In genomic region chr6:108002365-108003221, GRCh38 we compare ENCODE assay signal across 11 cellular contexts. TPM values are rescaled to one million over a fixed set of nuclear protein-coding genes. Genes with fewer than 3 reads are reported as not detected.
DNase-seq lines count a peak whose midpoint lies in the region; ATAC-seq, FAIRE-seq and TF ChIP-seq lines count a peak whose summit lies in the region.
"Had no signal": no experiment of that assay in that cellular context is flagged by ENCODE, and none has a peak within 500 bp of the region (broad histone marks: within the 10 kb centered on the region; RNA-seq: fewer than 3 reads in every experiment).

No MANE protein-coding gene starts in this region.

- H2AFZ ChIP-seq in GM12878 (ENCODE audit: control insufficient read depth, low read depth, low read length), result no peak overlapping the region

- RAD21 ChIA-PET in GM12878 (lab: Charles Lee; ENCODE audit: unreplicated experiment), result no interaction called here

- H3K9me3 ChIP-seq in GM12878 (replicated peaks; ENCODE audit: control insufficient read depth, insufficient read depth, low read length), result no peaks in the 10 kb centered on the region
- no peaks in the 10 kb centered on the region for H3K9me3 ChIP-seq in spleen

- POLR2A ChIA-PET in GM12878 (lab: Charles Lee), result no interaction called here

- no peak overlapping the region for H3K27ac ChIP-seq in GM12878 (ENCODE audit: control insufficient read depth, insufficient read depth)
- H3K27ac ChIP-seq in spleen, result no peak overlapping the region

- peaks cover 8% of the 10 kb centered on the region for H3K27me3 Mint-ChIP-seq in activated T-helper 1 cell treated with anti-CD3 and anti-CD28 coated beads, Interleukin-12 subunit alpha, Interleukin-12 subunit beta, Interleukin-2, Interleukin-4 antibody, amounts not matched to agents 30 ng/mL and 10 ng/mL and 1 ng/mL, durations not matched to agents 14 hours and 24 hours and 36 hours (ENCODE audit: insufficient read depth)
- H3K27me3 Mint-ChIP-seq: activated B cell treated with CpG ODN at 0.5 μM for 24 hours had no signal

- TF ChIP-seq CTCF in GM12878 (IDR thresholded peaks at IDR 0.05 in 2 of 3, conservative IDR thresholded peaks at IDR 0.05 in 1 of 3; ENCODE audit: control insufficient read depth in 2 of 3, extremely low read depth in 1 of 3, insufficient read depth in 1 of 3, low read depth in 3 of 3, low read length in 3 of 3) (no peak), kidney epithelial cell (IDR thresholded peaks at IDR 0.05; ENCODE audit: insufficient read depth, low read length, poor library complexity, severe bottlenecking) (no peak), spleen (IDR thresholded peaks at IDR 0.05 in 8 of 11, conservative IDR thresholded peaks at IDR 0.05 in 3 of 11) (no peak)

- H4K20me1 ChIP-seq in GM12878 (ENCODE audit: control insufficient read depth, insufficient read depth), result no peaks in the 10 kb centered on the region

- TF ChIP-seq POLR2A in GM12878 (IDR thresholded peaks at IDR 0.05; ENCODE audit: low read depth, low read length), result no peak
- TF ChIP-seq POLR2A in spleen (IDR thresholded peaks at IDR 0.05), result no peak

- H3K4me3 ChIP-seq in GM12878 (no peak overlapping the region), kidney epithelial cell (ENCODE audit: low read depth, low read length) (no peak overlapping the region), spleen (no peak overlapping the region)

- CTCF ChIA-PET in GM12878 (lab: Yijun Ruan, JAX), result no interaction called here

- no peaks in the 10 kb centered on the region for H3K36me3 Mint-ChIP-seq in activated T-helper 1 cell treated with anti-CD3 and anti-CD28 coated beads, Interleukin-12 subunit alpha, Interleukin-12 subunit beta, Interleukin-2, Interleukin-4 antibody, amounts not matched to agents 30 ng/mL and 10 ng/mL and 1 ng/mL, durations not matched to agents 14 hours and 24 hours and 36 hours (ENCODE audit: low read depth)

- H3K27me3 ChIP-seq in GM12878 (replicated peaks in 1 of 2; ENCODE audit: control insufficient read depth in 2 of 2, insufficient read depth in 2 of 2, low read length in 1 of 2), result no peaks in the 10 kb centered on the region; a peak in 1 of 4 replicates
- H3K27me3 ChIP-seq in kidney epithelial cell (ENCODE audit: control insufficient read depth, insufficient read depth, low read length), result no peaks in the 10 kb centered on the region
- H3K27me3 ChIP-seq in spleen (replicated peaks in 1 of 7), result no peaks in the 10 kb centered on the region

- SMC1A ChIA-PET in GM12878 (lab: Charles Lee; ENCODE audit: uncharacterized antibody, unreplicated experiment), result no interaction called here

- intact Hi-C loops in GM12878 (cut with micrococcal nuclease; ENCODE audit: unreplicated experiment) (no loop called here), spleen (cut with DNase I; ENCODE audit: low total_unique reads) (no loop called here)
- intact Hi-C loops in activated T-helper 1 cell treated with anti-CD3 and anti-CD28 coated beads, Interleukin-12 subunit alpha, Interleukin-12 subunit beta, Interleukin-2, Interleukin-4 antibody, amounts not matched to agents 30 ng/mL and 10 ng/mL and 1 ng/mL, durations not matched to agents 14 hours and 24 hours and 36 hours (cut with micrococcal nuclease), result no loop called here

- in situ Hi-C loops in GM12878 (cut with MboI), result no loop called here

- no peak overlapping the region for H3K9ac ChIP-seq in GM12878 (ENCODE audit: control insufficient read depth, insufficient read depth, low read length)

- WGBS in GM12878 (ENCODE audit: insufficient coverage, insufficient replicate concordance, low lambda C conversion rate, missing lambda C conversion rate), result 34% methylated on average over 9 of the region's 9 CpGs
- 61 to 78% (median 72%) methylated on average over 9 of the region's 9 CpGs for WGBS in spleen, 5 donors

- H3K4me1 ChIP-seq in GM12878 (ENCODE audit: control insufficient read depth, insufficient read depth, low read length) (no peaks in the 10 kb centered on the region), spleen (no peaks in the 10 kb centered on the region)

- H3K79me2 ChIP-seq in GM12878 (ENCODE audit: control insufficient read depth, insufficient read depth, low read length), result no peaks in the 10 kb centered on the region

- no peak overlapping the region for H3K4me3 Mint-ChIP-seq in activated T-helper 1 cell treated with anti-CD3 and anti-CD28 coated beads, Interleukin-12 subunit alpha, Interleukin-12 subunit beta, Interleukin-2, Interleukin-4 antibody, amounts not matched to agents 30 ng/mL and 10 ng/mL and 1 ng/mL, durations not matched to agents 14 hours and 24 hours and 36 hours
- H3K4me3 Mint-ChIP-seq: activated B cell treated with CpG ODN at 0.5 μM for 24 hours had no signal

- H3K36me3 ChIP-seq in GM12878 (ENCODE audit: control insufficient read depth in 2 of 2, insufficient read depth in 2 of 2, low read length in 1 of 2) (no peaks in the 10 kb centered on the region), kidney epithelial cell (ENCODE audit: control insufficient read depth, insufficient read depth, low read length) (no peaks in the 10 kb centered on the region), spleen (no peaks in the 10 kb centered on the region)

- ATAC-seq in GM12878 (no peak), HG02763 (IDR thresholded peaks at IDR 0.05; ENCODE audit: unreplicated experiment) (no peak)
- ATAC-seq: stimulated activated naive CD8-positive, alpha-beta T cell treated with anti-CD3 and anti-CD28 coated beads, Interleukin-15, Interleukin-2, amounts not matched to agents 100 U/mL and 50 U/mL, for 24 hours had no signal

- TF ChIP-seq EP300 in GM12878 (IDR thresholded peaks at IDR 0.05; ENCODE audit: borderline replicate concordance in 1 of 2, control insufficient read depth in 1 of 2, low read depth in 2 of 2, low read length in 2 of 2), result no peak

- no TSS peak for BruUV-seq in GM12878 (replicated peaks; lab: Mats Ljungman, UMichigan)

- peaks cover 2% of the 10 kb centered on the region for H3K9me3 Mint-ChIP-seq in activated T-helper 1 cell treated with anti-CD3 and anti-CD28 coated beads, Interleukin-12 subunit alpha, Interleukin-12 subunit beta, Interleukin-2, Interleukin-4 antibody, amounts not matched to agents 30 ng/mL and 10 ng/mL and 1 ng/mL, durations not matched to agents 14 hours and 24 hours and 36 hours
- H3K9me3 Mint-ChIP-seq: activated B cell treated with CpG ODN at 0.5 μM for 24 hours had no signal

- no peak overlapping the region for H3K27ac Mint-ChIP-seq in activated T-helper 1 cell treated with anti-CD3 and anti-CD28 coated beads, Interleukin-12 subunit alpha, Interleukin-12 subunit beta, Interleukin-2, Interleukin-4 antibody, amounts not matched to agents 30 ng/mL and 10 ng/mL and 1 ng/mL, durations not matched to agents 14 hours and 24 hours and 36 hours
- H3K27ac Mint-ChIP-seq: activated B cell treated with CpG ODN at 0.5 μM for 24 hours had no signal

- no peak for FAIRE-seq in GM12878 (lab: Jason Lieb, UNC)
- FAIRE-seq: A204.1 had no signal

- no peaks in the 10 kb centered on the region for H3K4me1 Mint-ChIP-seq in activated T-helper 1 cell treated with anti-CD3 and anti-CD28 coated beads, Interleukin-12 subunit alpha, Interleukin-12 subunit beta, Interleukin-2, Interleukin-4 antibody, amounts not matched to agents 30 ng/mL and 10 ng/mL and 1 ng/mL, durations not matched to agents 14 hours and 24 hours and 36 hours (ENCODE audit: low read depth)
- H3K4me1 Mint-ChIP-seq: activated B cell treated with CpG ODN at 0.5 μM for 24 hours had no signal

- DNase-seq in DMS 273 (lab: John Stamatoyannopoulos, UW; ENCODE audit: unreplicated experiment) (peak; percentile 66), DMS 273 treated with DMSO at 0.1 percent for 48 hours (lab: John Stamatoyannopoulos, UW) (no peak), GM12878 (ENCODE audit: low read depth, low spot score) (no peak), kidney epithelial cell (ENCODE audit: low read depth) (peak; percentile 31), superior temporal gyrus (ENCODE audit: extremely low spot score) (peak; percentile 97), spleen (no peak)
- no peak for DNase-seq in activated T-helper 1 cell treated with anti-CD3 and anti-CD28 coated beads, Interleukin-12 subunit alpha, Interleukin-12 subunit beta, Interleukin-2, Interleukin-4 antibody, amounts not matched to agents 30 ng/mL and 10 ng/mL and 1 ng/mL, durations not matched to agents 14 hours and 24 hours and 36 hours (ENCODE audit: low spot score)
- DNase-seq: activated B cell treated with CpG ODN at 0.5 μM for 24 hours; stimulated activated naive CD8-positive, alpha-beta T cell treated with anti-CD3 and anti-CD28 coated beads, Interleukin-15, Interleukin-2, amounts not matched to agents 100 U/mL and 50 U/mL, for 24 hours had no signal

- H3K4me2 ChIP-seq in GM12878 (ENCODE audit: control insufficient read depth, insufficient read depth), result no peak overlapping the region

- no peak for TF ChIP-seq RAD21 in GM12878 (IDR thresholded peaks at IDR 0.05; ENCODE audit: insufficient read depth, low read depth, low read length)

TF ChIP-seq in GM12878, 131 proteins besides CTCF, POLR2A, EP300 and RAD21 (continues in another document):
- TF ChIP-seq MTA2 (IDR thresholded peaks at IDR 0.05; ENCODE audit: low read depth), result 0 out of 2 replicates have a peak, but pooled peaks have one; percentile 30

RNA-seq across cellular contexts. Expression of gene SEC63, which starts 44.6 kb away (rescaled TPM):
- total RNA-seq in GM12878 (2013; cell fraction: nucleolus; rRNA removed), result 93.4 and 96.6 TPM in 2 replicates
- 10.1 and 12.9 TPM in 2 replicates for total RNA-seq in GM12878 (2014; rRNA removed)
- 20.5 and 20.7 TPM in 2 replicates for total RNA-seq in GM12878 (2014; rRNA removed; fragmentation: Illumina TruSeq; extraction: Trizol)
- 63.1 and 73.0 TPM in 2 replicates for total RNA-seq in GM12878 (2021)
- polyA plus RNA-seq in GM12878 (2011; ENCODE audit: low read depth), result 16.3 TPM
- 44.4 and 78.7 TPM in 2 replicates for polyA plus RNA-seq in GM12878 (2011; rRNA removed)
- polyA plus RNA-seq in GM12878 (2011; cell fraction: cytosol; rRNA removed), result 10.1 and 12.8 TPM in 2 replicates
- polyA plus RNA-seq in GM12878 (2011; cell fraction: nucleus; rRNA removed), result 21.8 and 34.0 TPM in 2 replicates
- polyA plus RNA-seq in GM12878 (2012), result 40.3 and 69.8 TPM in 2 replicates
- polyA plus RNA-seq in GM12878 (2014; fragmentation: Illumina TruSeq; extraction: Trizol), result 40.0 and 53.2 TPM in 2 replicates
- 10 to 100 TPM; 22.9 to 28.5 TPM for polyA plus RNA-seq in GM12878 (2014; fragmentation: Nextera tagmentation; extraction: Ambion mirVana)
- polyA plus RNA-seq in GM12878 (2014; rRNA removed), result 24.5 and 26.5 TPM in 2 replicates
- polyA plus RNA-seq in GM12878 (2016; fragmentation: Nextera tagmentation; extraction: Ambion mirVana), result 10 to 100 TPM; 83.2 to 87.0 TPM
- 14.5 and 17.0 TPM in 2 replicates for polyA minus RNA-seq in GM12878 (2011; rRNA and poly(A)+ RNA removed)
- polyA minus RNA-seq in GM12878 (2011; cell fraction: cytosol; rRNA and poly(A)+ RNA removed), result 6.4 and 7.0 TPM in 2 replicates
- 16.7 and 35.8 TPM in 2 replicates for polyA minus RNA-seq in GM12878 (2011; cell fraction: nucleus; rRNA and poly(A)+ RNA removed)
- total RNA-seq in kidney epithelial cell, result 25.1 TPM in 2 replicates
- 10 to 100 TPM; 42.2 to 93.9 (median 79.8) TPM for total RNA-seq in spleen
- 10 to 100 TPM; 21.2 to 25.0 (median 22.0) TPM for polyA plus RNA-seq in spleen
- 87.1 and 90.7 TPM in 2 replicates for total RNA-seq in activated T-helper 1 cell treated with anti-CD3 and anti-CD28 coated beads, Interleukin-12 subunit alpha, Interleukin-12 subunit beta, Interleukin-2, Interleukin-4 antibody, amounts not matched to agents 30 ng/mL and 10 ng/mL and 1 ng/mL, durations not matched to agents 14 hours and 24 hours and 36 hours

Comparison
In these comparisons a context has a peak if more than half of its experiments do, and no peak if none do; other contexts are left out.
1. DNase-seq: peak in DMS 273 (single experiment), kidney epithelial cell (single experiment) and superior temporal gyrus (single experiment); none in DMS 273 treated with DMSO at 0.1 percent for 48 hours (single experiment), GM12878 (single experiment), spleen (single experiment) and activated T-helper 1 cell treated with anti-CD3 and anti-CD28 coated beads, Interleukin-12 subunit alpha, Interleukin-12 subunit beta, Interleukin-2, Interleukin-4 antibody, amounts not matched to agents 30 ng/mL and 10 ng/mL and 1 ng/mL, durations not matched to agents 14 hours and 24 hours and 36 hours (single experiment).